ENCODE assay signal across 1 cellular context in the genomic region with DNA sequence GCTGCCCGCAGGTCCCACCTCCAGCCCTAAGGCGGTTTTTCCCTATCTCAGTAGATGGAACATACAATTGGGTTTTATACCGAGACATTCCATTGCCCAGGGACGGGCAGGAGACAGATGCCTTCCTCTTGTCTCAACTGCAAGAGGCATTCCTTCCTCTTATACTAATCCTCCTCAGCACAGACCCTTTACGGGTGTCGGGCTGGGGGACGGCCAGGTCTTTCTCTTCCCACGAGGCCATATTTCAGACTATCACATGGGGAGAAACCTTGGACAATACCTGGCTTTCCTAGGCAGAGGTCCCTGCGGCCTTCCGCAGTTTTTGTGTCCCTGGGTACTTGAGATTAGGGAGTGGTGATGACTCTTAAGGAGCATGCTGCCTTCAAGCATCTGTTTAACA. TPM values are rescaled to one million over a fixed set of nuclear protein-coding genes. Genes with fewer than 3 reads are reported as not detected.
"Had no signal": no experiment of that assay in that cellular context is flagged by ENCODE, and none has a peak within 500 bp of the region (broad histone marks: within the 10 kb centered on the region; RNA-seq: fewer than 3 reads in every experiment).

No MANE protein-coding gene starts in this region.

RNA-seq across cellular contexts. Expression of gene CILP, which starts 15.6 kb away (rescaled TPM):
- total RNA-seq: pulmonary artery endothelial cell had no signal
